Comparison of ENCODE assay signal across 13 cellular contexts in the genomic region with DNA sequence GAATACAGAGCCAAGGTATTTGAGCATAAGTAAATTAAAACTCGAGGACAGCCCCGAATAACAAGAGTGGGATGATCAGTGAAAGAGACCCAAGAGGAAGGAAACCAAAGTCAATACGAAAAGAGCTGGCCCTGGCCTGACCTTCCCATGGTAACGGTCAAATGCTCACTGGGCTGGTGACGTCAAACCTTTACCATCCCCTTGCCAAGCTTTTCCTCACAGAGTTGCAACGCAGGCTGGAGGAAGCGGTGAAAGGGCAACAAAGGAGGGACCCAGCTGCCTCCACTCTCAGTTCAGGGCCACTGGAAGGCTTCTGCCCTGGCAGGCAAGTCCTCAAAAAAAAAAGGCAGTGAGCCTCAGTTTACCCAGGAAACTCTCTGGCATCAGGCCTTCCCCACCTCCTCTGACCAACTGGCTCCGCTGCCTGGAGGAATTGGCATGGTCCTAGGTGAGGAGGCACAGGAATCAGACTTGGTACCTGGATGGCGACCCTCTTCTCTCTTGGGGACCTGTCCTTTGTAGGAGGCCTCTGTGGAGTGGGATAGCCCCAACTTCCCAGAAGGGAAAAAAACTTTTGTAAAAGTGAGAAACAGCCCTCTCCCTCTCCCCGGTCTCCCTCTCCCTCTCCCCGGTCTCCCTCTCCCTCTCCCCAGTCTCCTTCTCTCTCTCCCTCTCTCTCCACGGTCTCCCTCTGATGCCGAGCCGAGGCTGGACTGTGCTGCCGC.
DNase-seq lines count a peak whose midpoint lies in the region; ATAC-seq and TF ChIP-seq lines count a peak whose summit lies in the region.
"Had no signal": no experiment of that assay in that cellular context is flagged by ENCODE, and none has a peak within 500 bp of the region (broad histone marks: within the 10 kb centered on the region; RNA-seq: fewer than 3 reads in every experiment).

No MANE protein-coding gene starts in this region.

- H3K4me1 ChIP-seq in lower lobe of right lung (peaks cover 20% of the 10 kb centered on the region), transverse colon (peaks cover 0 to 18% (median 0%) of the 10 kb centered on the region in 4 donors)

- ATAC-seq in activated CD8-positive, alpha-beta T cell treated with anti-CD3 and anti-CD28 coated beads, Interleukin-2, amount 10 ng/mL, durations not matched to agents 7 days and 5 days, result no peak
- ATAC-seq in activated CD8-positive, alpha-beta T cell treated with anti-CD3 and anti-CD28 coated beads for 36 hours, result no peak
- peak; percentile 74 to 79 for ATAC-seq in lower lobe of right lung
- ATAC-seq in GM21515 (IDR thresholded peaks at IDR 0.05; ENCODE audit: unreplicated experiment), result no peak

- WGBS in transverse colon (ENCODE audit: low coverage in 1 of 2), 2 donors, result 80% methylated on average over 7 to 15 of the region's 15 CpGs

- no peak for TF ChIP-seq EP300 in transverse colon (IDR thresholded peaks at IDR 0.05; ENCODE audit: low read depth)

- peak; percentile 8 for DNase-seq in activated CD8-positive, alpha-beta T cell treated with anti-CD3 and anti-CD28 coated beads, Interleukin-2, amount 10 ng/mL, durations not matched to agents 7 days and 5 days
- DNase-seq in activated CD8-positive, alpha-beta T cell treated with anti-CD3 and anti-CD28 coated beads for 36 hours, result no peak
- peak; percentile 7 for DNase-seq in ecto neural progenitor cell (ENCODE audit: low spot score)
- DNase-seq in lower lobe of right lung, result peak; percentile 77
- peak; percentile 48 for DNase-seq in transverse colon
- DNase-seq in posterior cingulate gyrus, result no peak
- DNase-seq in NCI-H2029 treated with DMSO at 0.1 percent for 48 hours (lab: John Stamatoyannopoulos, UW), result no peak
- DNase-seq: amygdala, DMS79, glutamatergic neuron had no signal

- no peak for TF ChIP-seq CTCF in activated CD8-positive, alpha-beta T cell treated with anti-CD3 and anti-CD28 coated beads for 36 hours (IDR thresholded peaks at IDR 0.05)
- TF ChIP-seq CTCF in lower lobe of right lung (IDR thresholded peaks at IDR 0.05), result no peak
- TF ChIP-seq CTCF in transverse colon (IDR thresholded peaks at IDR 0.05), result no peak

- H3K4me3 ChIP-seq in lower lobe of right lung, result no peak overlapping the region
- H3K4me3 ChIP-seq in transverse colon, result no peak overlapping the region
- H3K4me3 ChIP-seq: SK-N-MC had no signal

- CTCF ChIA-PET in activated CD8-positive, alpha-beta T cell treated with anti-CD3 and anti-CD28 coated beads, Interleukin-2, amount 10 ng/mL, durations not matched to agents 7 days and 5 days (lab: Charles Lee), result no interaction called here
- CTCF ChIA-PET in activated CD8-positive, alpha-beta T cell treated with anti-CD3 and anti-CD28 coated beads for 36 hours (lab: Charles Lee), result no interaction called here

- H3K9me3 ChIP-seq in lower lobe of right lung (no peaks in the 10 kb centered on the region), transverse colon (no peaks in the 10 kb centered on the region)

- in situ Hi-C loops in transverse colon (cut with MboI; ENCODE audit: low pct_ligation_motif_present in 1 of 4, low pct_unique_long_range_greater_than_20kb in 1 of 4, low sequenced_read_pairs in 3 of 4), result no loop called here

- no peaks in the 10 kb centered on the region for H3K36me3 Mint-ChIP-seq in activated CD8-positive, alpha-beta T cell treated with anti-CD3 and anti-CD28 coated beads, Interleukin-2, amount 10 ng/mL, durations not matched to agents 7 days and 5 days (ENCODE audit: low read depth)
- no peaks in the 10 kb centered on the region for H3K36me3 Mint-ChIP-seq in activated CD8-positive, alpha-beta T cell treated with anti-CD3 and anti-CD28 coated beads for 36 hours (ENCODE audit: low read depth)

- POLR2A ChIA-PET in activated CD8-positive, alpha-beta T cell treated with anti-CD3 and anti-CD28 coated beads, Interleukin-2, amount 10 ng/mL, durations not matched to agents 7 days and 5 days (lab: Charles Lee), result no interaction called here
- POLR2A ChIA-PET in activated CD8-positive, alpha-beta T cell treated with anti-CD3 and anti-CD28 coated beads for 36 hours (lab: Charles Lee), result no interaction called here

- no peaks in the 10 kb centered on the region for H3K9me3 Mint-ChIP-seq in activated CD8-positive, alpha-beta T cell treated with anti-CD3 and anti-CD28 coated beads, Interleukin-2, amount 10 ng/mL, durations not matched to agents 7 days and 5 days (ENCODE audit: insufficient read depth)
- no peaks in the 10 kb centered on the region for H3K9me3 Mint-ChIP-seq in activated CD8-positive, alpha-beta T cell treated with anti-CD3 and anti-CD28 coated beads for 36 hours
- H3K9me3 Mint-ChIP-seq: stimulated activated naive CD8-positive, alpha-beta T cell treated with anti-CD3 and anti-CD28 coated beads, Interleukin-15, Interleukin-2, amounts not matched to agents 100 ng/mL and 50 ng/mL, for 24 hours had no signal

- no peak overlapping the region for H3K27ac Mint-ChIP-seq in activated CD8-positive, alpha-beta T cell treated with anti-CD3 and anti-CD28 coated beads, Interleukin-2, amount 10 ng/mL, durations not matched to agents 7 days and 5 days
- H3K27ac Mint-ChIP-seq in activated CD8-positive, alpha-beta T cell treated with anti-CD3 and anti-CD28 coated beads for 36 hours, result no peak overlapping the region
- H3K27ac Mint-ChIP-seq: stimulated activated naive CD8-positive, alpha-beta T cell treated with anti-CD3 and anti-CD28 coated beads, Interleukin-15, Interleukin-2, amounts not matched to agents 100 ng/mL and 50 ng/mL, for 24 hours had no signal

- H3K27ac ChIP-seq in lower lobe of right lung (peak overlapping the region; percentile 62), transverse colon (no peak overlapping the region)
- H3K27ac ChIP-seq: SK-N-MC had no signal

- no peak overlapping the region for H3K4me3 Mint-ChIP-seq in activated CD8-positive, alpha-beta T cell treated with anti-CD3 and anti-CD28 coated beads, Interleukin-2, amount 10 ng/mL, durations not matched to agents 7 days and 5 days
- H3K4me3 Mint-ChIP-seq in activated CD8-positive, alpha-beta T cell treated with anti-CD3 and anti-CD28 coated beads for 36 hours, result no peak overlapping the region
- H3K4me3 Mint-ChIP-seq: stimulated activated naive CD8-positive, alpha-beta T cell treated with anti-CD3 and anti-CD28 coated beads, Interleukin-15, Interleukin-2, amounts not matched to agents 100 ng/mL and 50 ng/mL, for 24 hours had no signal

- H3K27me3 ChIP-seq in lower lobe of right lung (ENCODE audit: low read depth), result no peaks in the 10 kb centered on the region
- H3K27me3 ChIP-seq in transverse colon, result no peaks in the 10 kb centered on the region

- TF ChIP-seq POLR2A in transverse colon (IDR thresholded peaks at IDR 0.05), result no peak

- peaks cover 6% of the 10 kb centered on the region for H3K4me1 Mint-ChIP-seq in activated CD8-positive, alpha-beta T cell treated with anti-CD3 and anti-CD28 coated beads, Interleukin-2, amount 10 ng/mL, durations not matched to agents 7 days and 5 days (ENCODE audit: low read depth)
- H3K4me1 Mint-ChIP-seq in activated CD8-positive, alpha-beta T cell treated with anti-CD3 and anti-CD28 coated beads for 36 hours (ENCODE audit: low read depth), result peaks cover 3% of the 10 kb centered on the region

- intact Hi-C loops in activated CD8-positive, alpha-beta T cell treated with anti-CD3 and anti-CD28 coated beads for 36 hours (cut with micrococcal nuclease), result no loop called here
- intact Hi-C loops in lower lobe of right lung (cut with DNase I) (no loop called here), transverse colon (cut with DNase I; ENCODE audit: low total_unique reads) (no loop called here), posterior cingulate gyrus (cut with DNase I) (no loop called here)

- no peaks in the 10 kb centered on the region for H3K36me3 ChIP-seq in lower lobe of right lung
- no peaks in the 10 kb centered on the region for H3K36me3 ChIP-seq in transverse colon

- peaks cover 5% of the 10 kb centered on the region for H3K27me3 Mint-ChIP-seq in activated CD8-positive, alpha-beta T cell treated with anti-CD3 and anti-CD28 coated beads, Interleukin-2, amount 10 ng/mL, durations not matched to agents 7 days and 5 days (ENCODE audit: low read depth)
- peaks cover 2% of the 10 kb centered on the region for H3K27me3 Mint-ChIP-seq in activated CD8-positive, alpha-beta T cell treated with anti-CD3 and anti-CD28 coated beads for 36 hours

Comparison
In these comparisons a context has a peak if more than half of its experiments do, and no peak if none do; other contexts are left out.
1. DNase-seq: peak in activated CD8-positive, alpha-beta T cell treated with anti-CD3 and anti-CD28 coated beads, Interleukin-2, amount 10 ng/mL, durations not matched to agents 7 days and 5 days (single experiment), ecto neural progenitor cell (single experiment), lower lobe of right lung (single experiment) and transverse colon (single experiment); none in activated CD8-positive, alpha-beta T cell treated with anti-CD3 and anti-CD28 coated beads for 36 hours (single experiment), posterior cingulate gyrus (0 of 10) and NCI-H2029 treated with DMSO at 0.1 percent for 48 hours (single experiment).
2. ATAC-seq: peak in lower lobe of right lung (2 of 2); none in activated CD8-positive, alpha-beta T cell treated with anti-CD3 and anti-CD28 coated beads, Interleukin-2, amount 10 ng/mL, durations not matched to agents 7 days and 5 days (single experiment), activated CD8-positive, alpha-beta T cell treated with anti-CD3 and anti-CD28 coated beads for 36 hours (single experiment) and GM21515 (single experiment).